8 cellular contexts compared by ENCODE assay signal in the genomic region with DNA sequence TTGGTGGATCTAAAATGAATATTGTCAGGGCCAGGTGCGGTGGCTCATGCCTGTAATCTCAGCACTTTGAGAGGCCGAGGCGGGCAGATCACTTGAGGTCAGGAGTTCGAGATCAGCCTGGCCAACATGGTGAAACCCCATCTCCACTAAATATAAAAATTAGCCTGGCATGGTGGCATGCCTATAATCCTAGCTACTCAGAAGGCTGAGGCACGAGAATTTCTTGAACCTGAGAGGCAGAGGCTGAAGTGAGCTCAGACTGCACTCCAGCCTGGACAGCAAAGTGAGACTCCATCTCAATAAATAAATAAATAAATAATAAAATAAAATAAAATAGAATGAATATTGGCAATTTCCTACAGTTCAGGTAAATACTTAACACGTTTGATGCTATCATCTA.
DNase-seq lines count a peak whose midpoint lies in the region; ATAC-seq, FAIRE-seq and TF ChIP-seq lines count a peak whose summit lies in the region.
"Not testable (repeated sequence)": the region's sequence is repeated elsewhere in the genome, so short reads cannot be mapped to it uniquely, and the experiment has no call there.

No MANE protein-coding gene starts in this region.

- not testable (repeated sequence) for ATAC-seq in A549

- not testable (repeated sequence) for H3K9me2 ChIP-seq in PC-9 (ENCODE audit: insufficient read depth); hepatocyte (replicated peaks; ENCODE audit: insufficient read depth)

- BruUV-seq in PC-9 (replicated peaks; lab: Mats Ljungman, UMichigan) = not testable (repeated sequence)

- H3K9me3 ChIP-seq in A549; PC-9 (ENCODE audit: insufficient read depth, low read depth); colonic mucosa; hepatocyte (ENCODE audit: low read depth); liver (ENCODE audit: control insufficient read depth in 4 of 4, low read length in 3 of 4); mesodermal cell (ENCODE audit: control insufficient read depth, low read length); spleen; transverse colon: not testable (repeated sequence)

- H3F3A ChIP-seq in PC-9 (ENCODE audit: insufficient read depth, low read depth) = peaks cover 50% of the 10 kb centered on the region

- POLR2A ChIA-PET in A549 (lab: Yijun Ruan, JAX) = not testable (repeated sequence)
- POLR2A ChIA-PET in PC-9 (lab: Charles Lee; ENCODE audit: unreplicated experiment) = interaction anchor here (0.5 to 0.7 kb wide), 2 partner anchors 23 to 45 kb away, joined by 5 read pairs; no protein-coding TSS in a partner anchor

- H3K4me1 ChIP-seq in A549 (peaks cover 76% of the 10 kb centered on the region), PC-9 (replicated peaks; ENCODE audit: insufficient read depth) (peaks cover 61% of the 10 kb centered on the region), liver (ENCODE audit: control insufficient read depth in 4 of 4, insufficient read depth in 4 of 4, low read length in 3 of 4) (peaks cover 4 to 19% (median 9%) of the 10 kb centered on the region in 4 donors), mesodermal cell (ENCODE audit: control insufficient read depth, insufficient read depth, low read length, poor library complexity, severe bottlenecking) (peaks cover 24% of the 10 kb centered on the region), spleen (peaks cover 0 to 27% (median 17%) of the 10 kb centered on the region in 6 donors), transverse colon (peaks cover 19 to 50% (median 24%) of the 10 kb centered on the region in 4 donors)
- H3K4me1 ChIP-seq in colonic mucosa; hepatocyte (ENCODE audit: insufficient read depth): not testable (repeated sequence)

- DNase-seq in A549 (ENCODE audit: low read depth in 1 of 2, low spot score in 1 of 2); PC-9; colonic mucosa; hepatocyte (ENCODE audit: low spot score); spleen; transverse colon: not testable (repeated sequence)

- H3K27ac ChIP-seq in A549 = peak overlapping the region; percentile 92 to 93
- H3K27ac ChIP-seq in PC-9 = peak overlapping the region; percentile 92
- H3K27ac ChIP-seq in colonic mucosa = peak overlapping the region; percentile 23
- H3K27ac ChIP-seq in hepatocyte = peak overlapping the region; percentile 90
- peak overlapping the region; percentile 77 to 88 for H3K27ac ChIP-seq in liver (ENCODE audit: low read depth in 1 of 2, low read length in 2 of 2)
- H3K27ac ChIP-seq in mesodermal cell (ENCODE audit: low read depth, low read length, severe bottlenecking) = peak overlapping the region; percentile 18
- H3K27ac ChIP-seq in spleen = peak overlapping the region in 7 of 8 donors; percentile 48 to 76 (median 71)
- H3K27ac ChIP-seq in transverse colon = peak overlapping the region in 3 of 4 donors; percentile 27 to 73 (median 55)

- H3K36me3 ChIP-seq in PC-9 (ENCODE audit: low read depth) (0 out of 2 replicates have a peak, but pooled peaks cover 13% of the 10 kb centered on the region), mesodermal cell (ENCODE audit: control insufficient read depth, insufficient read depth, low read length) (peaks cover 11% of the 10 kb centered on the region)
- H3K36me3 ChIP-seq in colonic mucosa; hepatocyte (replicated peaks; ENCODE audit: insufficient read depth, low read depth); liver (ENCODE audit: control insufficient read depth in 4 of 4, insufficient read depth in 3 of 4, low read depth in 1 of 4, low read length in 3 of 4); spleen; transverse colon: not testable (repeated sequence)

- WGBS in A549 (ENCODE audit: missing lambda C conversion rate) = 92% methylated on average over 6 of the region's 6 CpGs
- WGBS in hepatocyte (ENCODE audit: low lambda C conversion rate, missing lambda C conversion rate) = 97% methylated on average over 6 of the region's 6 CpGs
- 93% methylated on average over 6 of the region's 6 CpGs for WGBS in liver
- WGBS in mesodermal cell (ENCODE audit: insufficient coverage in 2 of 2), 2 experiments = 84 to 95% methylated on average over 4 to 5 of the region's 6 CpGs
- 91 to 97% (median 95%) methylated on average over 6 of the region's 6 CpGs for WGBS in spleen, 5 donors
- WGBS in transverse colon (ENCODE audit: low coverage in 1 of 2), 2 donors = 67 to 95% methylated on average over 1 to 6 of the region's 6 CpGs

- H3K9ac ChIP-seq in colonic mucosa (ENCODE audit: low read depth in 2 of 2, low read length in 2 of 2); liver (ENCODE audit: low read depth in 1 of 2, low read length in 2 of 2): not testable (repeated sequence)

- in situ Hi-C loops in transverse colon (cut with MboI; ENCODE audit: low pct_ligation_motif_present in 1 of 4, low pct_unique_long_range_greater_than_20kb in 1 of 4, low sequenced_read_pairs in 3 of 4) = loop anchor here in 1 of 4 donors (25.0 kb wide), 1 partner anchor 103 kb away; no protein-coding TSS in a partner anchor

- TF ChIP-seq CTCF in A549 (IDR thresholded peaks at IDR 0.05); PC-9 (conservative IDR thresholded peaks at IDR 0.05); colonic mucosa (IDR thresholded peaks at IDR 0.05); hepatocyte (IDR thresholded peaks at IDR 0.05; ENCODE audit: poor library complexity); liver (IDR thresholded peaks at IDR 0.05; ENCODE audit: low read depth, low read length, missing input control); spleen (IDR thresholded peaks at IDR 0.05 in 8 of 11, conservative IDR thresholded peaks at IDR 0.05 in 3 of 11); transverse colon (IDR thresholded peaks at IDR 0.05): not testable (repeated sequence)

- not testable (repeated sequence) for TF ChIP-seq RAD21 in A549 (conservative IDR thresholded peaks at IDR 0.05 in 1 of 2, IDR thresholded peaks at IDR 0.05 in 1 of 2); liver (IDR thresholded peaks at IDR 0.05)

- not testable (repeated sequence) for H4K20me1 ChIP-seq in PC-9 (ENCODE audit: insufficient read depth); hepatocyte (ENCODE audit: insufficient read depth, poor library complexity, severe bottlenecking)

- peak overlapping the region; percentile 56 for H3K4me2 ChIP-seq in A549
- H3K4me2 ChIP-seq in PC-9, hepatocyte: not testable (repeated sequence)

- not testable (repeated sequence) for H3K4me3 ChIP-seq in A549; PC-9; colonic mucosa; hepatocyte; liver (ENCODE audit: low read depth in 1 of 3, low read length in 3 of 3); mesodermal cell (ENCODE audit: extremely low read depth, insufficient read depth, low read length, poor library complexity, severe bottlenecking); spleen; transverse colon

- intact Hi-C loops in PC-9 (cut with micrococcal nuclease; ENCODE audit: unreplicated experiment); colonic mucosa (cut with DNase I); spleen (cut with DNase I; ENCODE audit: low total_unique reads); transverse colon (cut with DNase I; ENCODE audit: low total_unique reads): not testable (repeated sequence)

- not testable (repeated sequence) for TF ChIP-seq EP300 in A549 (IDR thresholded peaks at IDR 0.05); transverse colon (IDR thresholded peaks at IDR 0.05; ENCODE audit: low read depth)

- FAIRE-seq in A549 (lab: Jason Lieb, UNC) = not testable (repeated sequence)

- H3K79me2 ChIP-seq in PC-9 (ENCODE audit: low read depth); hepatocyte: not testable (repeated sequence)

- TF ChIP-seq POLR2A in A549 (IDR thresholded peaks at IDR 0.05; ENCODE audit: low read length); spleen (IDR thresholded peaks at IDR 0.05); transverse colon (IDR thresholded peaks at IDR 0.05): not testable (repeated sequence)

- CTCF ChIA-PET in A549 (lab: Yijun Ruan, JAX) = interaction anchor here (0.8 to 3.1 kb wide), 4 partner anchors 10 to 157 kb away, joined by 3 to 11 read pairs (median 4); no protein-coding TSS in a partner anchor
- CTCF ChIA-PET in PC-9 (lab: Charles Lee) = not testable (repeated sequence)

- not testable (repeated sequence) for H2AFZ ChIP-seq in PC-9, hepatocyte

- not testable (repeated sequence) for H3K27me3 ChIP-seq in PC-9 (ENCODE audit: insufficient read depth, low read depth); colonic mucosa; hepatocyte; liver (ENCODE audit: control insufficient read depth in 4 of 4, insufficient read depth in 4 of 4, low read length in 3 of 4); spleen (replicated peaks in 1 of 7); transverse colon

Comparison
In these comparisons a context has a peak if more than half of its experiments do, and no peak if none do; other contexts are left out.
1. H3K27ac ChIP-seq: peak in every context shown above with its lines; median percentile 92 in A549; 92 in PC-9; 90 in hepatocyte; 82 in liver; 71 in spleen; 55 in transverse colon; 23 in colonic mucosa; 18 in mesodermal cell.